In genomic region chr9:7592321-7593319, GRCh38 we compare ENCODE assay signal across 17 cellular contexts.
DNase-seq lines count a peak whose midpoint lies in the region; ATAC-seq, FAIRE-seq and TF ChIP-seq lines count a peak whose summit lies in the region.
"Had no signal": no experiment of that assay in that cellular context is flagged by ENCODE, and none has a peak within 500 bp of the region (broad histone marks: within the 10 kb centered on the region; RNA-seq: fewer than 3 reads in every experiment).

No MANE protein-coding gene starts in this region.

- no peaks in the 10 kb centered on the region for H3K79me1 ChIP-seq in H9 (ENCODE audit: insufficient read depth, low read depth, low read length, poor library complexity, severe bottlenecking)

- H3K9me3 ChIP-seq in H9 (ENCODE audit: control insufficient read depth, low read depth, low read length) = no peaks in the 10 kb centered on the region

- DNase-seq in H9 = peak; percentile 36
- DNase-seq in RKO (ENCODE audit: low spot score) = peak; percentile 12
- peak; percentile 34 for DNase-seq in epidermal melanocyte (ENCODE audit: insufficient read length, low spot score)
- DNase-seq in posterior cingulate gyrus = peak in 6 of 10 donors; percentile 11 to 84 (median 50)
- no peak for DNase-seq in ureter (ENCODE audit: low spot score)
- DNase-seq in GM12892 (ENCODE audit: insufficient read length) = no peak
- no peak for DNase-seq in stimulated activated effector memory CD8-positive, alpha-beta T cell treated with anti-CD3 and anti-CD28 coated beads, Interleukin-12 subunit alpha, Interleukin-12 subunit beta, amount 100 ng/mL, for 72 hours (ENCODE audit: low spot score in 2 of 2)
- DNase-seq: activated CD8-positive, alpha-beta memory T cell treated with anti-CD3 and anti-CD28 coated beads, Interleukin-2, amount 10 ng/mL, durations not matched to agents 7 days and 5 days; activated naive CD4-positive, alpha-beta T cell treated with anti-CD3 and anti-CD28 coated beads for 36 hours; C1 segment of cervical spinal cord; effector memory CD4-positive, alpha-beta T cell; kidney glomerular epithelial cell; right cardiac atrium; stimulated activated CD4-positive, alpha-beta T cell treated with anti-CD3 and anti-CD28 coated beads, Interleukin-4, amount 100 ng/mL, for 1 hour had no signal

- no peak for FAIRE-seq in GM12892 (lab: Jason Lieb, UNC)

- no peaks in the 10 kb centered on the region; the same call in 1 of the 2 replicates for H3K27me3 Mint-ChIP-seq in H9 (ENCODE audit: low read depth)

- H3K9me3 Mint-ChIP-seq in H9 = no peaks in the 10 kb centered on the region
- H3K9me3 Mint-ChIP-seq in stimulated activated effector memory CD8-positive, alpha-beta T cell treated with anti-CD3 and anti-CD28 coated beads, Interleukin-12 subunit alpha, Interleukin-12 subunit beta, amount 100 ng/mL, for 72 hours = no peaks in the 10 kb centered on the region

- intact Hi-C loops in posterior cingulate gyrus (cut with DNase I) = no loop called here

- no peaks in the 10 kb centered on the region for H3K79me2 ChIP-seq in H9 (ENCODE audit: insufficient read depth, low read length)

- no peak overlapping the region for H4K5ac ChIP-seq in H9 (ENCODE audit: insufficient read length, low read depth, low read length)

- no peak overlapping the region for H2BK20ac ChIP-seq in H9 (ENCODE audit: low read depth, low read length, poor library complexity, severe bottlenecking)

- H2AK5ac ChIP-seq in H9 (ENCODE audit: insufficient read length, low read length) = no peak overlapping the region

- peaks cover 10% of the 10 kb centered on the region in 2 experiments; a peak in 3 of 4 replicates for H3K4me1 Mint-ChIP-seq in H9
- no peaks in the 10 kb centered on the region for H3K4me1 Mint-ChIP-seq in stimulated activated effector memory CD8-positive, alpha-beta T cell treated with anti-CD3 and anti-CD28 coated beads, Interleukin-12 subunit alpha, Interleukin-12 subunit beta, amount 100 ng/mL, for 72 hours
- H3K4me1 Mint-ChIP-seq: activated CD8-positive, alpha-beta memory T cell treated with anti-CD3 and anti-CD28 coated beads, Interleukin-2, amount 10 ng/mL, durations not matched to agents 7 days and 5 days had no signal

- H2BK12ac ChIP-seq in H9 (ENCODE audit: insufficient read length, low read depth, low read length) = no peak overlapping the region

- no peaks in the 10 kb centered on the region for H4K20me1 ChIP-seq in H9 (ENCODE audit: control insufficient read depth, insufficient read depth, insufficient read length)

- no peak overlapping the region for H4K8ac ChIP-seq in H9 (replicated peaks; ENCODE audit: insufficient read length, low read depth, low read length)

- H3K23ac ChIP-seq in H9 (ENCODE audit: insufficient read length, low read depth, low read length) = no peak overlapping the region

- H3K4me2 ChIP-seq in H9 (ENCODE audit: insufficient read depth, insufficient read length, low read length) = no peak overlapping the region

- H3K27ac Mint-ChIP-seq in H9 = peak overlapping the region in 1 of 3 experiments; percentile 12; a peak in 2 of 7 replicates
- no peak overlapping the region for H3K27ac Mint-ChIP-seq in stimulated activated effector memory CD8-positive, alpha-beta T cell treated with anti-CD3 and anti-CD28 coated beads, Interleukin-12 subunit alpha, Interleukin-12 subunit beta, amount 100 ng/mL, for 72 hours
- H3K27ac Mint-ChIP-seq: activated CD8-positive, alpha-beta memory T cell treated with anti-CD3 and anti-CD28 coated beads, Interleukin-2, amount 10 ng/mL, durations not matched to agents 7 days and 5 days; activated naive CD4-positive, alpha-beta T cell treated with anti-CD3 and anti-CD28 coated beads for 36 hours had no signal

- ATAC-seq in stimulated activated effector memory CD8-positive, alpha-beta T cell treated with anti-CD3 and anti-CD28 coated beads, Interleukin-12 subunit alpha, Interleukin-12 subunit beta, amount 100 ng/mL, for 72 hours = no peak
- ATAC-seq: activated CD8-positive, alpha-beta memory T cell treated with anti-CD3 and anti-CD28 coated beads, Interleukin-2, amount 10 ng/mL, durations not matched to agents 7 days and 5 days; gastroesophageal sphincter; right cardiac atrium had no signal

- H3K36me3 Mint-ChIP-seq in H9 (ENCODE audit: insufficient read depth in 1 of 3, low read depth in 3 of 3) = no peaks in the 10 kb centered on the region
- no peaks in the 10 kb centered on the region for H3K36me3 Mint-ChIP-seq in stimulated activated effector memory CD8-positive, alpha-beta T cell treated with anti-CD3 and anti-CD28 coated beads, Interleukin-12 subunit alpha, Interleukin-12 subunit beta, amount 100 ng/mL, for 72 hours
- H3K36me3 Mint-ChIP-seq: activated CD8-positive, alpha-beta memory T cell treated with anti-CD3 and anti-CD28 coated beads, Interleukin-2, amount 10 ng/mL, durations not matched to agents 7 days and 5 days had no signal

- no peak overlapping the region for H3K27ac ChIP-seq in H9 (ENCODE audit: insufficient read length, low read depth, low read length)
- H3K27ac ChIP-seq: gastroesophageal sphincter, SK-N-MC, tibial nerve had no signal

- no peak overlapping the region for H2BK5ac ChIP-seq in H9 (ENCODE audit: insufficient read length, low read length)

- no peak overlapping the region for H3K9ac ChIP-seq in H9 (ENCODE audit: extremely low read depth, insufficient read length, low read length)

- H3K23me2 ChIP-seq in H9 (ENCODE audit: insufficient read length, low read depth, low read length, poor library complexity, severe bottlenecking) = no peaks in the 10 kb centered on the region

- TF ChIP-seq POLR2A in GM12892 (IDR thresholded peaks at IDR 0.05; ENCODE audit: low read depth, low read length) = no peak

- H2BK15ac ChIP-seq in H9 (ENCODE audit: low read depth, low read length) = no peak overlapping the region

- no peak overlapping the region for H3K18ac ChIP-seq in H9 (ENCODE audit: insufficient read length, low read depth, low read length)

- no peaks in the 10 kb centered on the region for H3K27me3 ChIP-seq in H9 (ENCODE audit: insufficient read depth, low read length)
- H3K27me3 ChIP-seq: gastroesophageal sphincter, tibial nerve had no signal

- H4K91ac ChIP-seq in H9 (ENCODE audit: insufficient read length, low read depth, low read length) = no peak overlapping the region

- no peak overlapping the region for H2BK120ac ChIP-seq in H9 (ENCODE audit: low read depth, low read length, poor library complexity, severe bottlenecking)

- H3K56ac ChIP-seq in H9 (ENCODE audit: insufficient read length, low read depth, low read length) = no peak overlapping the region

- WGBS in H9 (ENCODE audit: extremely low coverage, insufficient read length, low lambda C conversion rate) = no CpG with 5 or more reads among the region's 10 CpGs

- H3K14ac ChIP-seq in H9 (ENCODE audit: insufficient read depth, low read length) = no peak overlapping the region

- no peak overlapping the region for H3T11ph ChIP-seq in H9 (ENCODE audit: low read length)

- H3K4me1 ChIP-seq in H9 (ENCODE audit: insufficient read depth, low read length) = no peaks in the 10 kb centered on the region
- H3K4me1 ChIP-seq: gastroesophageal sphincter, tibial nerve had no signal

- peak; percentile 68 for TF ChIP-seq CTCF in H9 (conservative IDR thresholded peaks at IDR 0.05)

- H3K4me3 Mint-ChIP-seq in H9 = peak overlapping the region in 1 of 2 experiments; percentile 17; a peak in 1 of 5 replicates
- H3K4me3 Mint-ChIP-seq in stimulated activated effector memory CD8-positive, alpha-beta T cell treated with anti-CD3 and anti-CD28 coated beads, Interleukin-12 subunit alpha, Interleukin-12 subunit beta, amount 100 ng/mL, for 72 hours = no peak overlapping the region
- H3K4me3 Mint-ChIP-seq: activated CD8-positive, alpha-beta memory T cell treated with anti-CD3 and anti-CD28 coated beads, Interleukin-2, amount 10 ng/mL, durations not matched to agents 7 days and 5 days; activated naive CD4-positive, alpha-beta T cell treated with anti-CD3 and anti-CD28 coated beads for 36 hours had no signal

- no peak overlapping the region for H2AFZ ChIP-seq in H9 (ENCODE audit: low read length)

- no peak overlapping the region for H3K4ac ChIP-seq in H9 (ENCODE audit: low read depth, low read length)

Comparison
In these comparisons a context has a peak if more than half of its experiments do, and no peak if none do; other contexts are left out.
1. DNase-seq: peak in H9 (single experiment), RKO (single experiment), epidermal melanocyte (single experiment) and posterior cingulate gyrus (6 of 10); none in ureter (single experiment), GM12892 (single experiment) and stimulated activated effector memory CD8-positive, alpha-beta T cell treated with anti-CD3 and anti-CD28 coated beads, Interleukin-12 subunit alpha, Interleukin-12 subunit beta, amount 100 ng/mL, for 72 hours (0 of 2).